Comparison of ENCODE assay signal across 36 cellular contexts in genomic region chr13:38957794-38958592, GRCh38. TPM values are rescaled to one million over a fixed set of nuclear protein-coding genes. Genes with fewer than 3 reads are reported as not detected.
"Had no signal": no experiment of that assay in that cellular context is flagged by ENCODE, and none has a peak within 500 bp of the region (broad histone marks: within the 10 kb centered on the region; RNA-seq: fewer than 3 reads in every experiment).

No MANE protein-coding gene starts in this region.

- H3K9me3 ChIP-seq: adrenal gland had no signal

- H3K4me3 ChIP-seq: adrenal gland, body of pancreas, breast epithelium had no signal

- FAIRE-seq: astrocyte, TTC549 had no signal

- ATAC-seq: activated CD8-positive, alpha-beta T cell treated with anti-CD3 and anti-CD28 coated beads for 36 hours; activated naive CD4-positive, alpha-beta T cell treated with anti-CD3 and anti-CD28 coated beads, Interleukin-2, amount 50 U/mL, for 72 hours; activated T-cell treated with anti-CD3 and anti-CD28 coated beads, Interleukin-2, amount 50 U/mL, for 4 hours; activated T-cell treated with anti-CD3 and anti-CD28 coated beads, Interleukin-2, amount 50 U/mL, for 72 hours; activated T-helper 17 cell treated with anti-CD3 and anti-CD28 coated beads, Interleukin-2, amount 50 U/mL, for 72 hours; body of pancreas had no signal

- DNase-seq: activated B cell treated with CpG ODN at 0.5 μM for 24 hours; activated CD4-positive, alpha-beta memory T cell treated with anti-CD3 and anti-CD28 coated beads for 36 hours; activated CD4-positive, alpha-beta T cell treated with anti-CD3 and anti-CD28 coated beads for 4 hours; activated CD4-positive, alpha-beta T cell treated with anti-CD3 and anti-CD28 coated beads, Interleukin-2, amount 10 ng/mL, durations not matched to agents 24 days and 14 days; activated CD4-positive, alpha-beta T cell treated with anti-CD3 and anti-CD28 coated beads, Interleukin-2, amount 50 U/mL, for 1 hour; activated CD4-positive, alpha-beta T cell treated with anti-CD3 and anti-CD28 coated beads, Interleukin-2, amount 50 U/mL, for 4 hours; activated CD4-positive, CD25-positive, alpha-beta regulatory T cell treated with anti-CD3 and anti-CD28 coated beads, Interleukin-2, amount 50 U/mL, for 72 hours; activated CD8-positive, alpha-beta memory T cell treated with anti-CD3 and anti-CD28 coated beads, Interleukin-2, amount 50 U/mL, for 4 hours; activated CD8-positive, alpha-beta T cell treated with anti-CD3 and anti-CD28 coated beads for 36 hours; activated effector memory CD4-positive, alpha-beta T cell treated with anti-CD3 and anti-CD28 coated beads, Interleukin-2, amount 50 U/mL, for 16 hours; activated gamma-delta T cell treated with Interleukin-2 at 50 U/mL for 16 hours; activated naive CD4-positive, alpha-beta T cell; activated naive CD4-positive, alpha-beta T cell treated with anti-CD3 and anti-CD28 coated beads for 36 hours; activated naive CD4-positive, alpha-beta T cell treated with anti-CD3 and anti-CD28 coated beads, Interleukin-2, amount 50 U/mL, for 16 hours; activated naive CD8-positive, alpha-beta T cell treated with anti-CD3 and anti-CD28 coated beads for 36 hours; activated T-cell treated with anti-CD3 and anti-CD28 coated beads for 4 hours; activated T-cell treated with anti-CD3 and anti-CD28 coated beads, Interleukin-2, amount 50 U/mL, for 1 hour; activated T-cell treated with anti-CD3 and anti-CD28 coated beads, Interleukin-2, amount 50 U/mL, for 4 hours; activated T-cell treated with anti-CD3 and anti-CD28 coated beads, Interleukin-2, amount 50 U/mL, for 72 hours; adrenal gland; amniotic stem cell; aorta; body of pancreas; brain microvascular endothelial cell; central memory CD4-positive, alpha-beta T cell; T-helper 2 cell; T-helper 9 cell had no signal

- H3K36me3 ChIP-seq: adrenal gland, brain microvascular endothelial cell, breast epithelium had no signal

- H3K27ac ChIP-seq: adrenal gland, body of pancreas, brain microvascular endothelial cell, breast epithelium, VCaP had no signal

- H3K4me1 ChIP-seq: adrenal gland, body of pancreas, breast epithelium had no signal

- H3K27me3 ChIP-seq: adrenal gland, body of pancreas, brain microvascular endothelial cell, breast epithelium had no signal

RNA-seq across cellular contexts. Expression of gene STOML3, which starts 32.6 kb away (rescaled TPM):
- total RNA-seq: activated B cell treated with CpG ODN at 0.5 μM for 24 hours; activated CD4-positive, alpha-beta memory T cell treated with anti-CD3 and anti-CD28 coated beads for 36 hours; activated CD4-positive, alpha-beta T cell treated with anti-CD3 and anti-CD28 coated beads, Interleukin-2, amount 10 ng/mL, durations not matched to agents 24 days and 14 days; activated CD8-positive, alpha-beta memory T cell treated with anti-CD3 and anti-CD28 coated beads for 36 hours; activated CD8-positive, alpha-beta T cell treated with anti-CD3 and anti-CD28 coated beads for 36 hours; activated naive CD4-positive, alpha-beta T cell treated with anti-CD3 and anti-CD28 coated beads for 36 hours; activated naive CD4-positive, alpha-beta T cell treated with anti-CD3 and anti-CD28 coated beads, Interleukin-2, amount 50 U/mL, for 72 hours; activated naive CD8-positive, alpha-beta T cell treated with anti-CD3 and anti-CD28 coated beads for 36 hours; activated T-cell treated with anti-CD3 and anti-CD28 coated beads, Interleukin-2, amount 50 U/mL, for 4 hours; activated T-cell treated with anti-CD3 and anti-CD28 coated beads, Interleukin-2, amount 50 U/mL, for 72 hours; activated T-helper 1 cell treated with anti-CD3 and anti-CD28 coated beads, Interleukin-12 subunit alpha, Interleukin-12 subunit beta, Interleukin-2, Interleukin-4 antibody, amounts not matched to agents 30 ng/mL and 10 ng/mL and 1 ng/mL, durations not matched to agents 14 hours and 24 hours and 36 hours; activated T-helper 17 cell treated with anti-CD3 and anti-CD28 coated beads, Interleukin-2, amount 50 U/mL, for 72 hours; adrenal gland; aorta; astrocyte; body of pancreas; breast epithelium; cardiac septum had no signal
- polyA plus RNA-seq: adrenal gland, aorta had no signal
